27 cellular contexts compared by ENCODE assay signal in genomic region chr2:95709831-95710230, GRCh38.
"Had no signal": no experiment of that assay in that cellular context is flagged by ENCODE, and none has a peak within 500 bp of the region (broad histone marks: within the 10 kb centered on the region; RNA-seq: fewer than 3 reads in every experiment).

No MANE protein-coding gene starts in this region.

- H3K27me3 ChIP-seq: brain microvascular endothelial cell, esophagus muscularis mucosa, gastroesophageal sphincter, heart right ventricle had no signal

- ATAC-seq: activated CD4-positive, alpha-beta T cell treated with anti-CD3 and anti-CD28 coated beads for 36 hours; activated T-cell treated with anti-CD3 and anti-CD28 coated beads, Interleukin-2, amount 50 U/mL, for 72 hours; foreskin keratinocyte; gastroesophageal sphincter; heart right ventricle; T-helper 17 cell had no signal

- H3K36me3 ChIP-seq: brain microvascular endothelial cell, esophagus muscularis mucosa, gastroesophageal sphincter, heart right ventricle had no signal

- H3K27ac ChIP-seq: brain microvascular endothelial cell, coronary artery, dorsolateral prefrontal cortex, esophagus muscularis mucosa, foreskin keratinocyte, gastroesophageal sphincter, heart right ventricle had no signal

- H3K9me3 ChIP-seq: esophagus muscularis mucosa, gastroesophageal sphincter, heart right ventricle had no signal

- DNase-seq: activated CD4-positive, alpha-beta memory T cell treated with anti-CD3 and anti-CD28 coated beads for 36 hours; activated CD4-positive, alpha-beta T cell treated with anti-CD3 and anti-CD28 coated beads for 36 hours; activated CD4-positive, alpha-beta T cell treated with anti-CD3 and anti-CD28 coated beads, Interleukin-2, amount 10 ng/mL, durations not matched to agents 24 days and 14 days; activated CD4-positive, CD25-positive, alpha-beta regulatory T cell; activated CD4-positive, CD25-positive, alpha-beta regulatory T cell treated with anti-CD3 and anti-CD28 coated beads, Interleukin-2, amount 50 U/mL, for 72 hours; activated CD8-positive, alpha-beta memory T cell treated with anti-CD3 and anti-CD28 coated beads, Interleukin-2, amount 50 U/mL, for 48 hours; activated gamma-delta T cell; activated naive CD4-positive, alpha-beta T cell; activated naive CD4-positive, alpha-beta T cell treated with anti-CD3 and anti-CD28 coated beads, Interleukin-2, amount 50 U/mL, for 16 hours; activated T-cell treated with anti-CD3 and anti-CD28 coated beads for 4 hours; activated T-cell treated with anti-CD3 and anti-CD28 coated beads, Interleukin-2, amount 50 U/mL, for 24 hours; activated T-cell treated with anti-CD3 and anti-CD28 coated beads, Interleukin-2, amount 50 U/mL, for 72 hours; amniotic stem cell; anterior cingulate cortex; brain microvascular endothelial cell; dorsolateral prefrontal cortex; effector memory CD4-positive, alpha-beta T cell; endodermal cell; erythroblast; foreskin keratinocyte; heart right ventricle; T-helper 1 cell; T-helper 17 cell; T1000 had no signal

- H3K4me1 ChIP-seq: foreskin keratinocyte, gastroesophageal sphincter, heart right ventricle had no signal

- H3K4me3 ChIP-seq: coronary artery, dorsolateral prefrontal cortex, esophagus muscularis mucosa, gastroesophageal sphincter, heart right ventricle had no signal
